ENCODE assay signal across 1 cellular context in the genomic region with DNA sequence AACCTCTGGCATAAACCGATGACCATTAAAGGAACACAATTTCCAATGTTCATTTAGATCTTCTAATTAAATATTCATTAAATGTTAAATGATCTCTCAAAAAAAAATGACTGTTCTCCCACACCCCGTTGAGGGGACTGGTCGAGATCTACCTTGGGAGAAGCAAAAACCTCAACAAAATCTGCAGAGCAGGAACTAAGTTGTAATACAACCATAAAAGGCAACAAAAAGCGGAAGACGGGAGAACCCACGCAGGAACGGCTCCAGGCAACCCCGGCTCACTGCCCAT.
TF ChIP-seq lines count a peak whose summit lies in the region.

No MANE protein-coding gene starts in this region.

TF ChIP-seq in IMR-90, 13 proteins besides CTCF, POLR2A, EP300 and RAD21:
- TF ChIP-seq ELK1 (IDR thresholded peaks at IDR 0.05; ENCODE audit: borderline replicate concordance, low read depth, low read length) (0 out of 2 replicates have a peak, but pooled peaks have one; percentile 6), RFX5 (IDR thresholded peaks at IDR 0.05; ENCODE audit: low read depth, low read length) (no peak)
